1 cellular context compared by ENCODE assay signal in genomic region chr1:55474168-55474786, GRCh38.
TF ChIP-seq lines count a peak whose summit lies in the region.

No MANE protein-coding gene starts in this region.

TF ChIP-seq in K562, 482 proteins besides CTCF, POLR2A, EP300 and RAD21 (continued from another document and continues in another):
- no peak for TF ChIP-seq SMAD2 (IDR thresholded peaks at IDR 0.05; ENCODE audit: low read depth, low read length)
- no peak for TF ChIP-seq CGGBP1 (CRISPR knock-in tag; IDR thresholded peaks at IDR 0.05)
- TF ChIP-seq CREBBP (IDR thresholded peaks at IDR 0.05; ENCODE audit: low read depth, low read length) = no peak
- TF ChIP-seq ZNF507 (tag; conservative IDR thresholded peaks at IDR 0.05) = no peak
- TF ChIP-seq NR2F6 (CRISPR knock-in tag; IDR thresholded peaks at IDR 0.05) = no peak
- no peak for TF ChIP-seq ZNF41 (CRISPR knock-in tag; conservative IDR thresholded peaks at IDR 0.05)
- TF ChIP-seq NFATC3 (IDR thresholded peaks at IDR 0.05) = 0 out of 2 replicates have a peak, but pooled peaks have one; percentile 36
- no peak for TF ChIP-seq PPARD (CRISPR knock-in tag; IDR thresholded peaks at IDR 0.05)
- no peak for TF ChIP-seq ZNF589 (CRISPR knock-in tag; IDR thresholded peaks at IDR 0.05; ENCODE audit: low read depth)
- no peak for TF ChIP-seq DNMT1 (IDR thresholded peaks at IDR 0.05)
- no peak for TF ChIP-seq TBP (optimal IDR thresholded peaks at IDR 0.05; ENCODE audit: low read depth, low read length)
- no peak for TF ChIP-seq ZNF57 (CRISPR knock-in tag; IDR thresholded peaks at IDR 0.05)
- no peak for TF ChIP-seq GTF3C2 (IDR thresholded peaks at IDR 0.05; ENCODE audit: borderline replicate concordance, extremely low read depth, insufficient read length)
- no peak for TF ChIP-seq PHF21A (IDR thresholded peaks at IDR 0.05; ENCODE audit: borderline replicate concordance, low read depth)
- no peak for TF ChIP-seq ZBTB7A (IDR thresholded peaks at IDR 0.05; ENCODE audit: borderline replicate concordance, control insufficient read depth, low read depth, low read length)
- no peak for TF ChIP-seq ZNF584 (CRISPR knock-in tag; IDR thresholded peaks at IDR 0.05; ENCODE audit: low read depth)
- TF ChIP-seq NEUROD1 (IDR thresholded peaks at IDR 0.05; ENCODE audit: borderline replicate concordance, low read depth, low read length, partially characterized antibody) = no peak
- TF ChIP-seq ZNF224 (CRISPR knock-in tag; IDR thresholded peaks at IDR 0.05) = no peak
- no peak for TF ChIP-seq ESRRB (CRISPR knock-in tag; IDR thresholded peaks at IDR 0.05; ENCODE audit: borderline replicate concordance)
- TF ChIP-seq ZFX (CRISPR knock-in tag; IDR thresholded peaks at IDR 0.05) = no peak
- TF ChIP-seq ELF1 (tag; IDR thresholded peaks at IDR 0.05) = 0 out of 2 replicates have a peak, but pooled peaks have one; percentile 47
- peak; percentile 15; the same call in 1 of the 2 replicates for TF ChIP-seq TEAD4 (IDR thresholded peaks at IDR 0.05; ENCODE audit: low read length)
- TF ChIP-seq TEAD4 (CRISPR knock-in tag; IDR thresholded peaks at IDR 0.05; ENCODE audit: borderline replicate concordance) = no peak
- TF ChIP-seq CCAR2 (IDR thresholded peaks at IDR 0.05; ENCODE audit: low read depth, low read length) = no peak
- no peak for TF ChIP-seq POLR2AphosphoS2 (IDR thresholded peaks at IDR 0.05; ENCODE audit: low read length)
- no peak for TF ChIP-seq ZNF384 (IDR thresholded peaks at IDR 0.05; ENCODE audit: low read depth, low read length)
- no peak for TF ChIP-seq USF1 (CRISPR knock-in tag; IDR thresholded peaks at IDR 0.05)
- no peak for TF ChIP-seq YBX1 (IDR thresholded peaks at IDR 0.05)
- no peak for TF ChIP-seq ATF6 (CRISPR knock-in tag; IDR thresholded peaks at IDR 0.05)
- no peak for TF ChIP-seq TRIM28 (IDR thresholded peaks at IDR 0.05)
- no peak for TF ChIP-seq ZNF77 (CRISPR knock-in tag; IDR thresholded peaks at IDR 0.05)
- TF ChIP-seq PML (IDR thresholded peaks at IDR 0.05; ENCODE audit: low read length) = no peak
- TF ChIP-seq KLF1 (tag; IDR thresholded peaks at IDR 0.05) = no peak
- no peak for TF ChIP-seq PKNOX1 (IDR thresholded peaks at IDR 0.05)
- TF ChIP-seq JUND (IDR thresholded peaks at IDR 0.05; ENCODE audit: borderline replicate concordance, low read depth, low read length) = peak; percentile 61
- peak; percentile 80; the same call in 2 of the 3 replicates for TF ChIP-seq JUND (tag; IDR thresholded peaks at IDR 0.05; ENCODE audit: borderline replicate concordance, low read depth, low read length)
- TF ChIP-seq YY1 (IDR thresholded peaks at IDR 0.05; ENCODE audit: borderline replicate concordance in 1 of 3, control insufficient read depth in 1 of 3, extremely low read depth in 1 of 3, insufficient read depth in 3 of 3, insufficient read length in 1 of 3, insufficient replicate concordance in 2 of 3, low read depth in 1 of 3, low read length in 2 of 3) = no peak
- no peak for TF ChIP-seq SMAD1 (IDR thresholded peaks at IDR 0.05; ENCODE audit: low read depth, low read length, partially characterized antibody)
- TF ChIP-seq ZNF212 (CRISPR knock-in tag; IDR thresholded peaks at IDR 0.05) = no peak
- no peak for TF ChIP-seq XRCC4 (IDR thresholded peaks at IDR 0.05; ENCODE audit: extremely low read depth, insufficient read depth, insufficient read length)
- no peak for TF ChIP-seq TAF7 (tag; IDR thresholded peaks at IDR 0.05)
- no peak for TF ChIP-seq ZHX1 (conservative IDR thresholded peaks at IDR 0.05; ENCODE audit: low read length)
- no peak for TF ChIP-seq NCOA4 (IDR thresholded peaks at IDR 0.05; ENCODE audit: partially characterized antibody)
- no peak for TF ChIP-seq RAD51 (IDR thresholded peaks at IDR 0.05; ENCODE audit: borderline replicate concordance, low read depth)
- no peak for TF ChIP-seq ZBTB26 (CRISPR knock-in tag; IDR thresholded peaks at IDR 0.05)
- TF ChIP-seq ZNF140 (CRISPR knock-in tag; IDR thresholded peaks at IDR 0.05) = no peak
- peak; percentile 53 for TF ChIP-seq VEZF1 (CRISPR knock-in tag; IDR thresholded peaks at IDR 0.05)
- no peak for TF ChIP-seq TEAD2 (tag; IDR thresholded peaks at IDR 0.05)
- no peak for TF ChIP-seq WHSC1 (IDR thresholded peaks at IDR 0.05; ENCODE audit: low read length)
- no peak for TF ChIP-seq ZNF609 (CRISPR knock-in tag; IDR thresholded peaks at IDR 0.05; ENCODE audit: borderline replicate concordance)
- no peak for TF ChIP-seq PRPF4 (IDR thresholded peaks at IDR 0.05; ENCODE audit: insufficient read depth, low read depth, low read length, poor library complexity, severe bottlenecking)
- TF ChIP-seq TCF15 (CRISPR knock-in tag; IDR thresholded peaks at IDR 0.05) = no peak
- peak; percentile 55; the same call in 1 of the 2 replicates for TF ChIP-seq KLF6 (CRISPR knock-in tag; IDR thresholded peaks at IDR 0.05; ENCODE audit: borderline replicate concordance)
- no peak for TF ChIP-seq ZNF431 (CRISPR knock-in tag; IDR thresholded peaks at IDR 0.05)
